25 cellular contexts compared by ENCODE assay signal in the genomic region with DNA sequence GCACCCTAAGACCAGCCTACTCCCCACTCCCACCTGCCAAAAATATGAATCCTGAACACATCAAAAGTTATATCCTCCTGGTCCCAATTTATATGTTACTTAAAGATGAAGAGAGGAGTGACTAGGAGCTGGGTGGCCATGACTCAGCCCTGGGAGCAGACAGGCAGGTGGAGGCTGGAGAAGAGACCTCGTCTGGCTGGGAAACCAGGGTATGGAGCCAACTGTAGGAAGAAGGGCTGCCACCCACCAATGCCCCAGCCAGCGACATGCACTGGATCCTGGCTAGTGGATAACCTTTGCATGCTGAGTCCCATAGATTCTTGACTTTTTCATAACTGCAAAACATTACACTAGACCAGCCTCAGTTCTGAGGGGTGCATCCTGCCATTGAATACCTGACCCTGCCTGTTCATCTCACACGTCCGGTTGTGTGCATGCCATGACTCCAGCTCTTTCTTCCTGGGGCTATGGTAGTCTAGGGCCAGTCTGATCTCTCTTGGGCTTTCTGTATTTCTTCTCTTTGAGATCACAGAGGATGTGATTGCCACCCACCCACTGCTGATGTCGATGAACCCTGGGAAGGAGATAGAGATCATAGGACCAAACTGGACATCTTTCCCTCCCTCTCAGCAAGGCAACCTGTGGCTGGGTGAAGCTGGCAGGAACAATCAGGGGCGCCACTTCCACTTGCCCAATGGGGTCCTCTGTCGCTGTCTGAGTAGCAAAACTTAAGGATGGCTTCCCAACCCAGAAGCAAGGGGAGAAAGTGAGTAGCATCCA.
DNase-seq lines count a peak whose midpoint lies in the region; ATAC-seq and TF ChIP-seq lines count a peak whose summit lies in the region.
"Had no signal": no experiment of that assay in that cellular context is flagged by ENCODE, and none has a peak within 500 bp of the region (broad histone marks: within the 10 kb centered on the region; RNA-seq: fewer than 3 reads in every experiment).

No MANE protein-coding gene starts in this region.

- no peak overlapping the region for H3K4me2 ChIP-seq in MM.1S (ENCODE audit: low read depth, low read length)
- H3K4me2 ChIP-seq: BLaER1, GM23338 had no signal

- CTCF ChIA-PET in WTC11 (lab: Charles Lee): interaction anchor here (1.3 kb wide), 1 partner anchor 17 kb away, joined by 4 read pairs; no protein-coding TSS in a partner anchor

- H3K27ac Mint-ChIP-seq in activated T-cell treated with anti-CD3 and anti-CD28 coated beads, Interleukin-2, amount 50 U/mL, for 24 hours: no peak overlapping the region
- H3K27ac Mint-ChIP-seq in WTC11: no peak overlapping the region
- H3K27ac Mint-ChIP-seq in chondrocyte (ENCODE audit: unreplicated experiment): no peak overlapping the region
- H3K27ac Mint-ChIP-seq: CD4-positive, alpha-beta memory T cell; GM23338 had no signal

- TF ChIP-seq POLR2A in suprapubic skin (IDR thresholded peaks at IDR 0.05): no peak

- WGBS in suprapubic skin: 83% methylated on average over 7 of the region's 7 CpGs

- no peaks in the 10 kb centered on the region for H3K27me3 ChIP-seq in suprapubic skin
- no peaks in the 10 kb centered on the region for H3K27me3 ChIP-seq in MM.1S (replicated peaks; ENCODE audit: insufficient read depth, low read length)
- H3K27me3 ChIP-seq: BLaER1 had no signal

- no peak overlapping the region for H3K4me3 ChIP-seq in suprapubic skin
- H3K4me3 ChIP-seq in MM.1S (ENCODE audit: low read length): no peak overlapping the region
- H3K4me3 ChIP-seq: BLaER1, GM23338 had no signal

- H3K4me1 Mint-ChIP-seq in activated T-cell treated with anti-CD3 and anti-CD28 coated beads, Interleukin-2, amount 50 U/mL, for 24 hours (ENCODE audit: low read depth): no peaks in the 10 kb centered on the region
- H3K4me1 Mint-ChIP-seq in WTC11: peaks cover 3% of the 10 kb centered on the region
- peaks cover 5% of the 10 kb centered on the region for H3K4me1 Mint-ChIP-seq in chondrocyte (ENCODE audit: low read depth)
- H3K4me1 Mint-ChIP-seq: CD4-positive, alpha-beta memory T cell had no signal

- no peaks in the 10 kb centered on the region for H3K36me3 Mint-ChIP-seq in activated T-cell treated with anti-CD3 and anti-CD28 coated beads, Interleukin-2, amount 50 U/mL, for 24 hours (ENCODE audit: low read depth)
- H3K36me3 Mint-ChIP-seq in WTC11: no peaks in the 10 kb centered on the region
- H3K36me3 Mint-ChIP-seq in chondrocyte (ENCODE audit: low read depth): no peaks in the 10 kb centered on the region
- H3K36me3 Mint-ChIP-seq: CD4-positive, alpha-beta memory T cell had no signal

- no peak for ATAC-seq in WTC11
- ATAC-seq: HepG2, Right ventricle myocardium inferior had no signal

- TF ChIP-seq CTCF in WTC11 (IDR thresholded peaks at IDR 0.05) (no peak), suprapubic skin (IDR thresholded peaks at IDR 0.05) (no peak), MM.1S (IDR thresholded peaks at IDR 0.05; ENCODE audit: low read length) (no peak), chondrocyte (IDR thresholded peaks at IDR 0.05) (no peak)

- H3K9me3 ChIP-seq in suprapubic skin: no peaks in the 10 kb centered on the region
- H3K9me3 ChIP-seq in MM.1S (replicated peaks; ENCODE audit: insufficient read depth, low read length): no peaks in the 10 kb centered on the region
- H3K9me3 ChIP-seq: BLaER1, Caco-2 had no signal

- DNase-seq in activated T-cell treated with anti-CD3 and anti-CD28 coated beads, Interleukin-2, amount 50 U/mL, for 24 hours: peak; percentile 9
- DNase-seq in activated T-cell treated with anti-CD3 and anti-CD28 coated beads for 4 hours (no peak), WTC11 (ENCODE audit: low spot score) (peak; percentile 5), mesenteric fat pad (ENCODE audit: low spot score) (peak; percentile 55), suprapubic skin (ENCODE audit: low spot score in 2 of 2) (peak; percentile 36 to 59), SW480 (ENCODE audit: low spot score) (no peak), MM.1S (no peak), chondrocyte (ENCODE audit: low spot score) (no peak)
- DNase-seq: ACHN; Caco-2; CD4-positive, alpha-beta memory T cell; DND-41; HCEC 1CT; KBM-7; NCI-H1105; NCI-H2029 treated with DMSO at 0.1 percent for 48 hours; NCI-H226; NCI-H524; NCI-H774 had no signal

- H3K9me3 Mint-ChIP-seq in activated T-cell treated with anti-CD3 and anti-CD28 coated beads, Interleukin-2, amount 50 U/mL, for 24 hours: no peaks in the 10 kb centered on the region
- no peaks in the 10 kb centered on the region for H3K9me3 Mint-ChIP-seq in WTC11
- H3K9me3 Mint-ChIP-seq in chondrocyte (ENCODE audit: low read depth): no peaks in the 10 kb centered on the region
- H3K9me3 Mint-ChIP-seq: CD4-positive, alpha-beta memory T cell; GM23338 had no signal

- POLR2A ChIA-PET in WTC11 (lab: Charles Lee): no interaction called here

- no peak overlapping the region for H3K4me3 Mint-ChIP-seq in activated T-cell treated with anti-CD3 and anti-CD28 coated beads, Interleukin-2, amount 50 U/mL, for 24 hours
- H3K4me3 Mint-ChIP-seq in WTC11 (no peak overlapping the region), chondrocyte (ENCODE audit: unreplicated experiment) (no peak overlapping the region)
- H3K4me3 Mint-ChIP-seq: CD4-positive, alpha-beta memory T cell; GM23338 had no signal

- no peak for TF ChIP-seq EP300 in suprapubic skin (IDR thresholded peaks at IDR 0.05)

- no peaks in the 10 kb centered on the region for H3K36me3 ChIP-seq in suprapubic skin
- no peaks in the 10 kb centered on the region for H3K36me3 ChIP-seq in MM.1S (replicated peaks; ENCODE audit: insufficient read depth, low read length)
- H3K36me3 ChIP-seq: BLaER1 had no signal

- H3K4me1 ChIP-seq in suprapubic skin (peaks cover 5% of the 10 kb centered on the region), MM.1S (ENCODE audit: low read length) (no peaks in the 10 kb centered on the region)

- no peaks in the 10 kb centered on the region for H3K27me3 Mint-ChIP-seq in activated T-cell treated with anti-CD3 and anti-CD28 coated beads, Interleukin-2, amount 50 U/mL, for 24 hours
- no peaks in the 10 kb centered on the region; the same call in 1 of the 2 replicates for H3K27me3 Mint-ChIP-seq in WTC11 (ENCODE audit: low read depth)
- H3K27me3 Mint-ChIP-seq in chondrocyte (ENCODE audit: low read depth): peaks cover 10% of the 10 kb centered on the region

- H3K9me2 ChIP-seq in MM.1S (replicated peaks; ENCODE audit: insufficient read depth, low read length): no peaks in the 10 kb centered on the region

- no peak overlapping the region for H3K9ac ChIP-seq in MM.1S (ENCODE audit: low read length)
- H3K9ac ChIP-seq: BLaER1 had no signal

- no peak overlapping the region for H2AFZ ChIP-seq in MM.1S (ENCODE audit: low read length)
- H2AFZ ChIP-seq: GM23338 had no signal

- no peaks in the 10 kb centered on the region for H4K20me1 ChIP-seq in MM.1S (ENCODE audit: insufficient read depth, low read length)
- H4K20me1 ChIP-seq: BLaER1 had no signal

- no peaks in the 10 kb centered on the region for H3K79me2 ChIP-seq in MM.1S (ENCODE audit: low read length)

- H3K27ac ChIP-seq in suprapubic skin (no peak overlapping the region), MM.1S (ENCODE audit: low read length) (no peak overlapping the region)
- H3K27ac ChIP-seq: 22Rv1, BLaER1, HL-60 had no signal

- no peaks in the 10 kb centered on the region for H3F3A ChIP-seq in MM.1S (ENCODE audit: insufficient read depth, low read length)

TF ChIP-seq in WTC11, 78 proteins besides CTCF, POLR2A, EP300 and RAD21 (continues in another document):
- TF ChIP-seq, protein P1, sequence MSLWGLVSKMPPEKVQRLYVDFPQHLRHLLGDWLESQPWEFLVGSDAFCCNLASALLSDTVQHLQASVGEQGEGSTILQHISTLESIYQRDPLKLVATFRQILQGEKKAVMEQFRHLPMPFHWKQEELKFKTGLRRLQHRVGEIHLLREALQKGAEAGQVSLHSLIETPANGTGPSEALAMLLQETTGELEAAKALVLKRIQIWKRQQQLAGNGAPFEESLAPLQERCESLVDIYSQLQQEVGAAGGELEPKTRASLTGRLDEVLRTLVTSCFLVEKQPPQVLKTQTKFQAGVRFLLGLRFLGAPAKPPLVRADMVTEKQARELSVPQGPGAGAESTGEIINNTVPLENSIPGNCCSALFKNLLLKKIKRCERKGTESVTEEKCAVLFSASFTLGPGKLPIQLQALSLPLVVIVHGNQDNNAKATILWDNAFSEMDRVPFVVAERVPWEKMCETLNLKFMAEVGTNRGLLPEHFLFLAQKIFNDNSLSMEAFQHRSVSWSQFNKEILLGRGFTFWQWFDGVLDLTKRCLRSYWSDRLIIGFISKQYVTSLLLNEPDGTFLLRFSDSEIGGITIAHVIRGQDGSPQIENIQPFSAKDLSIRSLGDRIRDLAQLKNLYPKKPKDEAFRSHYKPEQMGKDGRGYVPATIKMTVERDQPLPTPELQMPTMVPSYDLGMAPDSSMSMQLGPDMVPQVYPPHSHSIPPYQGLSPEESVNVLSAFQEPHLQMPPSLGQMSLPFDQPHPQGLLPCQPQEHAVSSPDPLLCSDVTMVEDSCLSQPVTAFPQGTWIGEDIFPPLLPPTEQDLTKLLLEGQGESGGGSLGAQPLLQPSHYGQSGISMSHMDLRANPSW (CRISPR knock-in tag; conservative IDR thresholded peaks at IDR 0.05; ENCODE audit: low read depth): no peak
- TF ChIP-seq, protein P2, sequence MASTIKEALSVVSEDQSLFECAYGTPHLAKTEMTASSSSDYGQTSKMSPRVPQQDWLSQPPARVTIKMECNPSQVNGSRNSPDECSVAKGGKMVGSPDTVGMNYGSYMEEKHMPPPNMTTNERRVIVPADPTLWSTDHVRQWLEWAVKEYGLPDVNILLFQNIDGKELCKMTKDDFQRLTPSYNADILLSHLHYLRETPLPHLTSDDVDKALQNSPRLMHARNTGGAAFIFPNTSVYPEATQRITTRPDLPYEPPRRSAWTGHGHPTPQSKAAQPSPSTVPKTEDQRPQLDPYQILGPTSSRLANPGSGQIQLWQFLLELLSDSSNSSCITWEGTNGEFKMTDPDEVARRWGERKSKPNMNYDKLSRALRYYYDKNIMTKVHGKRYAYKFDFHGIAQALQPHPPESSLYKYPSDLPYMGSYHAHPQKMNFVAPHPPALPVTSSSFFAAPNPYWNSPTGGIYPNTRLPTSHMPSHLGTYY (CRISPR knock-in tag; IDR thresholded peaks at IDR 0.05): no peak
- TF ChIP-seq ZNF671 (CRISPR knock-in tag; IDR thresholded peaks at IDR 0.05) (no peak), ETV6 (CRISPR knock-in tag; IDR thresholded peaks at IDR 0.05) (no peak), GABPB1 (CRISPR knock-in tag; IDR thresholded peaks at IDR 0.05) (no peak)
- TF ChIP-seq, protein P3, sequence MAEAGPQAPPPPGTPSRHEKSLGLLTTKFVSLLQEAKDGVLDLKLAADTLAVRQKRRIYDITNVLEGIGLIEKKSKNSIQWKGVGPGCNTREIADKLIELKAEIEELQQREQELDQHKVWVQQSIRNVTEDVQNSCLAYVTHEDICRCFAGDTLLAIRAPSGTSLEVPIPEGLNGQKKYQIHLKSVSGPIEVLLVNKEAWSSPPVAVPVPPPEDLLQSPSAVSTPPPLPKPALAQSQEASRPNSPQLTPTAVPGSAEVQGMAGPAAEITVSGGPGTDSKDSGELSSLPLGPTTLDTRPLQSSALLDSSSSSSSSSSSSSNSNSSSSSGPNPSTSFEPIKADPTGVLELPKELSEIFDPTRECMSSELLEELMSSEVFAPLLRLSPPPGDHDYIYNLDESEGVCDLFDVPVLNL (CRISPR knock-in tag; IDR thresholded peaks at IDR 0.05; ENCODE audit: borderline replicate concordance, low read depth): no peak

Comparison
In these comparisons a context has a peak if more than half of its experiments do, and no peak if none do; other contexts are left out.
1. DNase-seq: peak in activated T-cell treated with anti-CD3 and anti-CD28 coated beads, Interleukin-2, amount 50 U/mL, for 24 hours (single experiment), WTC11 (single experiment), mesenteric fat pad (single experiment) and suprapubic skin (2 of 2); none in activated T-cell treated with anti-CD3 and anti-CD28 coated beads for 4 hours (single experiment), SW480 (single experiment), MM.1S (single experiment) and chondrocyte (single experiment).